In genomic region chr7:5636914-5637313, GRCh38 we compare ENCODE assay signal across 9 cellular contexts. TPM values are rescaled to one million over a fixed set of nuclear protein-coding genes. Genes with fewer than 3 reads are reported as not detected.
DNase-seq lines count a peak whose midpoint lies in the region; ATAC-seq and TF ChIP-seq lines count a peak whose summit lies in the region.
"Had no signal": no experiment of that assay in that cellular context is flagged by ENCODE, and none has a peak within 500 bp of the region (broad histone marks: within the 10 kb centered on the region; RNA-seq: fewer than 3 reads in every experiment).

No MANE protein-coding gene starts in this region.

- in situ Hi-C loops in SK-MEL-5 (cut with HindIII; ENCODE audit: low pct_unique_long_range_greater_than_20kb, low sequenced_read_pairs): no loop called here

- H3K4me1 Mint-ChIP-seq in CD4-positive, alpha-beta memory T cell: peaks cover 6 to 23% (median 18%) of the 10 kb centered on the region in 4 donors

- H3K9me3 ChIP-seq in CD4-positive, alpha-beta memory T cell (ENCODE audit: control insufficient read depth in 1 of 2, low read length in 2 of 2): no peaks in the 10 kb centered on the region

- peaks cover 16% of the 10 kb centered on the region for H3K4me1 ChIP-seq in CD4-positive, alpha-beta memory T cell (ENCODE audit: insufficient read depth, low read length)

- ATAC-seq in omental fat pad (ENCODE audit: low FRiP score) (peak; percentile 98), GM19351 (IDR thresholded peaks at IDR 0.05; ENCODE audit: unreplicated experiment) (no peak), HG03159 (IDR thresholded peaks at IDR 0.05; ENCODE audit: unreplicated experiment) (no peak), GM21825 (IDR thresholded peaks at IDR 0.05; ENCODE audit: unreplicated experiment) (no peak)

- intact Hi-C loops in CD4-positive, alpha-beta memory T cell (cut with micrococcal nuclease): no loop called here

- CTCF ChIA-PET in CD4-positive, alpha-beta memory T cell (lab: Charles Lee; ENCODE audit: partially characterized antibody): interaction anchor here (1.2 to 1.5 kb wide), 2 partner anchors 8 to 24 kb away, joined by 3 to 4 read pairs; no protein-coding TSS in a partner anchor

- no peak for TF ChIP-seq CTCF in omental fat pad (IDR thresholded peaks at IDR 0.05)

- no peaks in the 10 kb centered on the region for H3K27me3 ChIP-seq in CD4-positive, alpha-beta memory T cell (ENCODE audit: insufficient read depth, low read length)

- H3K27ac Mint-ChIP-seq in CD4-positive, alpha-beta memory T cell: peak overlapping the region in 4 of 7 donors; percentile 58 to 85 (median 78)
- H3K27ac Mint-ChIP-seq: dendritic cell treated with granulocyte-macrophage colony-stimulating factor and Interleukin-4, amounts not matched to agents 40 ng/mL and 50 ng/mL, for 4 days had no signal

- H3K36me3 Mint-ChIP-seq in CD4-positive, alpha-beta memory T cell: peaks cover 34 to 50% of the 10 kb centered on the region in 2 donors

- no peak for DNase-seq in CD4-positive, alpha-beta memory T cell
- DNase-seq in SK-MEL-5 (ENCODE audit: low read depth, low spot score): peak; percentile 61
- DNase-seq in foreskin melanocyte: peak; percentile 54
- no peak for DNase-seq in omental fat pad (ENCODE audit: low spot score)
- DNase-seq in NCI-H187 (lab: John Stamatoyannopoulos, UW): no peak

- POLR2A ChIA-PET in CD4-positive, alpha-beta memory T cell (lab: Charles Lee; ENCODE audit: partially characterized antibody): no interaction called here

- peaks cover 48% of the 10 kb centered on the region for H3K36me3 ChIP-seq in CD4-positive, alpha-beta memory T cell (ENCODE audit: insufficient read depth, low read length)

- H3K27ac ChIP-seq in CD4-positive, alpha-beta memory T cell (ENCODE audit: low read depth, low read length): no peak overlapping the region

- H3K9me3 Mint-ChIP-seq in CD4-positive, alpha-beta memory T cell: peaks cover 0 to 2% (median 0%) of the 10 kb centered on the region in 8 donors
- H3K9me3 Mint-ChIP-seq: dendritic cell treated with granulocyte-macrophage colony-stimulating factor and Interleukin-4, amounts not matched to agents 40 ng/mL and 50 ng/mL, for 4 days had no signal

- H3K27me3 Mint-ChIP-seq in CD4-positive, alpha-beta memory T cell: no peaks in the 10 kb centered on the region
- H3K27me3 Mint-ChIP-seq: dendritic cell treated with granulocyte-macrophage colony-stimulating factor and Interleukin-4, amounts not matched to agents 40 ng/mL and 50 ng/mL, for 4 days had no signal

- H3K4me3 Mint-ChIP-seq in CD4-positive, alpha-beta memory T cell: no peak overlapping the region
- H3K4me3 Mint-ChIP-seq: dendritic cell treated with granulocyte-macrophage colony-stimulating factor and Interleukin-4, amounts not matched to agents 40 ng/mL and 50 ng/mL, for 4 days had no signal

- no peak overlapping the region for H3K4me3 ChIP-seq in CD4-positive, alpha-beta memory T cell (ENCODE audit: low read length in 2 of 2)

RNA-seq across cellular contexts. Expression of gene FSCN1, which starts 44.3 kb away (rescaled TPM):
- 1 to 10 TPM; 1.0 to 1.3 TPM for total RNA-seq in CD4-positive, alpha-beta memory T cell
- polyA plus RNA-seq in CD4-positive, alpha-beta memory T cell: under 1 TPM; 0.14 to 0.53 TPM
- 5.5 and 8.6 TPM in 2 replicates for total RNA-seq in SK-MEL-5 (2014; rRNA removed; shearing (Covaris generic))
- 29.5 and 31.7 TPM in 2 replicates for polyA plus RNA-seq in SK-MEL-5 (2015; cell fraction: cytosol; rRNA removed)
- polyA plus RNA-seq in SK-MEL-5 (2015; cell fraction: nucleus; rRNA removed): 5.5 and 6.8 TPM in 2 replicates
- total RNA-seq in omental fat pad: 10 to 100 TPM; 34.1 to 70.3 (median 39.6) TPM

Comparison
In these comparisons a context has a peak if more than half of its experiments do, and no peak if none do; other contexts are left out.
1. DNase-seq: peak in SK-MEL-5 (single experiment) and foreskin melanocyte (single experiment); none in CD4-positive, alpha-beta memory T cell (0 of 5), omental fat pad (single experiment) and NCI-H187 (0 of 2).